ENCODE assay signal across 17 cellular contexts in genomic region chrX:115913575-115913974, GRCh38.
A peak's percentile ranks its signal among the peaks of the same experiment; 100 is the strongest.
DNase-seq lines count a peak whose midpoint lies in the region; ATAC-seq and TF ChIP-seq lines count a peak whose summit lies in the region.
"Had no signal": no experiment of that assay in that cellular context is flagged by ENCODE, and none has a peak within 500 bp of the region (broad histone marks: within the 10 kb centered on the region; RNA-seq: fewer than 3 reads in every experiment).

No MANE protein-coding gene starts in this region.

- no TSS peak for BruUV-seq in Calu3 (replicated peaks; lab: Mats Ljungman, UMichigan)

- H3K27me3 ChIP-seq in HUES48 (ENCODE audit: control insufficient read depth, insufficient read depth, low read length), result peaks cover 9% of the 10 kb centered on the region; the same call in 1 of the 2 replicates
- H3K27me3 ChIP-seq: uterus had no signal

- H3K36me3 Mint-ChIP-seq in Calu3 (ENCODE audit: insufficient read depth, unreplicated experiment), result no peaks in the 10 kb centered on the region
- H3K36me3 Mint-ChIP-seq in activated T-helper 2 cell treated with anti-CD3 and anti-CD28 coated beads, Interferon-gamma antibody, Interleukin-2, Interleukin-4, amounts not matched to agents 10 μg/mL and 5 μg/mL and 100 μg/mL, durations not matched to agents 14 hours and 24 hours and 36 hours (ENCODE audit: low read depth), result no peaks in the 10 kb centered on the region
- H3K36me3 Mint-ChIP-seq: T-cell had no signal

- no peak overlapping the region for H3K27ac ChIP-seq in HUES48 (ENCODE audit: low read depth, low read length)
- H3K27ac ChIP-seq: PC-9, uterus had no signal

- peak; percentile 26 for ATAC-seq in GM18508 (IDR thresholded peaks at IDR 0.05; ENCODE audit: insufficient read depth, unreplicated experiment)
- ATAC-seq in GM21381 (IDR thresholded peaks at IDR 0.05; ENCODE audit: unreplicated experiment), result peak; percentile 48
- peak; percentile 24 for ATAC-seq in HG03045 (IDR thresholded peaks at IDR 0.05; ENCODE audit: unreplicated experiment)
- ATAC-seq: T-cell had no signal

- peaks cover 6% of the 10 kb centered on the region for H3K9me3 Mint-ChIP-seq in Calu3 (ENCODE audit: low read depth, unreplicated experiment)
- no peaks in the 10 kb centered on the region for H3K9me3 Mint-ChIP-seq in activated T-helper 2 cell treated with anti-CD3 and anti-CD28 coated beads, Interferon-gamma antibody, Interleukin-2, Interleukin-4, amounts not matched to agents 10 μg/mL and 5 μg/mL and 100 μg/mL, durations not matched to agents 14 hours and 24 hours and 36 hours
- H3K9me3 Mint-ChIP-seq: T-cell had no signal

- TF ChIP-seq CTCF in Calu3 (IDR thresholded peaks at IDR 0.05; ENCODE audit: unreplicated experiment), result no peak

- H3K9me3 ChIP-seq in HUES48 (ENCODE audit: control insufficient read depth, insufficient read depth, low read length), result no peaks in the 10 kb centered on the region
- H3K9me3 ChIP-seq: uterus had no signal

- no peak overlapping the region for H3K4me3 Mint-ChIP-seq in Calu3 (ENCODE audit: low read depth, unreplicated experiment)
- H3K4me3 Mint-ChIP-seq in activated T-helper 2 cell treated with anti-CD3 and anti-CD28 coated beads, Interferon-gamma antibody, Interleukin-2, Interleukin-4, amounts not matched to agents 10 μg/mL and 5 μg/mL and 100 μg/mL, durations not matched to agents 14 hours and 24 hours and 36 hours (ENCODE audit: low read depth), result no peak overlapping the region
- H3K4me3 Mint-ChIP-seq: T-cell had no signal

- intact Hi-C loops in Calu3 (cut with micrococcal nuclease; ENCODE audit: unreplicated experiment), result no loop called here
- intact Hi-C loops in activated T-helper 2 cell treated with anti-CD3 and anti-CD28 coated beads, Interferon-gamma antibody, Interleukin-2, Interleukin-4, amounts not matched to agents 10 μg/mL and 5 μg/mL and 100 μg/mL, durations not matched to agents 14 hours and 24 hours and 36 hours (cut with micrococcal nuclease), result no loop called here

- no peaks in the 10 kb centered on the region for H3K36me3 ChIP-seq in HUES48 (ENCODE audit: control insufficient read depth, insufficient read depth, low read length)
- H3K36me3 ChIP-seq: uterus had no signal

- CTCF ChIA-PET in Calu3 (lab: Charles Lee), result no interaction called here

- no peak overlapping the region for H3K9ac ChIP-seq in HUES48 (ENCODE audit: low read depth, low read length)

- H3K4me1 Mint-ChIP-seq in Calu3 (ENCODE audit: low read depth, unreplicated experiment), result no peaks in the 10 kb centered on the region
- H3K4me1 Mint-ChIP-seq in activated T-helper 2 cell treated with anti-CD3 and anti-CD28 coated beads, Interferon-gamma antibody, Interleukin-2, Interleukin-4, amounts not matched to agents 10 μg/mL and 5 μg/mL and 100 μg/mL, durations not matched to agents 14 hours and 24 hours and 36 hours (ENCODE audit: low read depth), result no peaks in the 10 kb centered on the region
- H3K4me1 Mint-ChIP-seq: T-cell had no signal

- no peaks in the 10 kb centered on the region for H3K27me3 Mint-ChIP-seq in Calu3 (ENCODE audit: unreplicated experiment)
- no peaks in the 10 kb centered on the region for H3K27me3 Mint-ChIP-seq in activated T-helper 2 cell treated with anti-CD3 and anti-CD28 coated beads, Interferon-gamma antibody, Interleukin-2, Interleukin-4, amounts not matched to agents 10 μg/mL and 5 μg/mL and 100 μg/mL, durations not matched to agents 14 hours and 24 hours and 36 hours (ENCODE audit: low read depth)
- H3K27me3 Mint-ChIP-seq: T-cell had no signal

- peak overlapping the region; percentile 39; the same call in 1 of the 2 replicates for H3K4me3 ChIP-seq in HUES48 (ENCODE audit: low read depth, low read length)
- H3K4me3 ChIP-seq: PC-9, uterus had no signal

- DNase-seq in NCI-H2196 (lab: John Stamatoyannopoulos, UW; ENCODE audit: unreplicated experiment) (no peak), Calu3 (no peak)
- no peak for DNase-seq in stimulated activated CD4-positive, alpha-beta T cell treated with anti-CD3 and anti-CD28 coated beads, Interleukin-1b, Interleukin-23, amount 100 ng/mL, for 48 hours
- DNase-seq in activated T-helper 2 cell treated with anti-CD3 and anti-CD28 coated beads, Interferon-gamma antibody, Interleukin-2, Interleukin-4, amounts not matched to agents 10 μg/mL and 5 μg/mL and 100 μg/mL, durations not matched to agents 14 hours and 24 hours and 36 hours (ENCODE audit: low spot score), result no peak
- DNase-seq: activated CD4-positive, alpha-beta T cell treated with anti-CD3 and anti-CD28 coated beads, Interleukin-2, amount 50 U/mL, for 1 hour; caudate nucleus; DMS53; mammary epithelial cell; NCI-H226; nucleus accumbens; PC-9; T-cell; uterus had no signal

- peaks cover 37% of the 10 kb centered on the region for H3K4me1 ChIP-seq in HUES48 (ENCODE audit: control insufficient read depth, insufficient read depth, low read length)
- H3K4me1 ChIP-seq: uterus had no signal

- H3K27ac Mint-ChIP-seq in Calu3 (ENCODE audit: unreplicated experiment), result no peak overlapping the region
- H3K27ac Mint-ChIP-seq in activated T-helper 2 cell treated with anti-CD3 and anti-CD28 coated beads, Interferon-gamma antibody, Interleukin-2, Interleukin-4, amounts not matched to agents 10 μg/mL and 5 μg/mL and 100 μg/mL, durations not matched to agents 14 hours and 24 hours and 36 hours, result no peak overlapping the region
- H3K27ac Mint-ChIP-seq: T-cell had no signal
